Comparison of ENCODE assay signal across 8 cellular contexts in the genomic region with DNA sequence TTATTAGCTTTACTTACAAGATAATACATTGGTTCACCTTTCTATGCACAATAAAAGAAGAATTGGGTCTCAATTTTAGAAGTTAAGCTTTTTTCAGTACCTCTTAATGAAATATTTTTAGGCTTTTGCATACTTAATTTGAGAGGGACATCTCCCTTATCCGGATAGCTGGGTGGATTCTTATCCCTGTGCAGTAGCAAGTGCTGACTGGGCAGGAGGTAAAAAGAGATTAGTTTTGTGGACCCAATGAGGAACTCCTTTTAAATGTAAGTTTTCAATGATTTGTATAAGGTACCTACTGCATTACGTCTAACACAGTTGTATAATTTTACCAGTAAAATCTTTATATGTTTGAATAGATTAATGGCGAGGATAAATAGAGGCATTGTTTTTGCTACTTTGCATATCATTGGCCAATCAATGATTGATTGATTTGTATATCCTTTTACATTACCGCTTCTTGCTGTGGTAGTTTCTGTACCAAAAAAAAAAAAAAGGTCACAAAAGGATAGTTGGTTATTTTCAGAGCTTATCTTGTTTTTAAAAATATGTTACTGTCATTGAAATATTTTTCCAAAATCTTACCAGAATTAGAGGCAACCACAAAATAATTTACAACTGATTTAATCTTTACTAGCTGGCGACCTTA. TPM values are rescaled to one million over a fixed set of nuclear protein-coding genes. Genes with fewer than 3 reads are reported as not detected.
DNase-seq lines count a peak whose midpoint lies in the region; ATAC-seq, FAIRE-seq and TF ChIP-seq lines count a peak whose summit lies in the region.

No MANE protein-coding gene starts in this region.

- H3K36me3 Mint-ChIP-seq in GM23338 (ENCODE audit: low read depth) (peaks cover 37% of the 10 kb centered on the region), immature natural killer cell (no peaks in the 10 kb centered on the region)
- H3K36me3 Mint-ChIP-seq in activated T-helper 1 cell treated with anti-CD3 and anti-CD28 coated beads, Interleukin-12 subunit alpha, Interleukin-12 subunit beta, Interleukin-2, Interleukin-4 antibody, amounts not matched to agents 30 ng/mL and 10 ng/mL and 1 ng/mL, durations not matched to agents 14 hours and 24 hours and 36 hours (ENCODE audit: low read depth) = peaks cover 14% of the 10 kb centered on the region

- WGBS in A549 (ENCODE audit: missing lambda C conversion rate) = 56% methylated on average over 5 of the region's 5 CpGs

- H3K9me2 ChIP-seq in GM23338 (ENCODE audit: insufficient read depth) = no peaks in the 10 kb centered on the region

- H3K27ac ChIP-seq in A549 (no peak overlapping the region), GM23338 (ENCODE audit: low read depth) (no peak overlapping the region), colonic mucosa (no peak overlapping the region)

- ATAC-seq in A549 (no peak), GM23338 (no peak), HG03571 (IDR thresholded peaks at IDR 0.05; ENCODE audit: unreplicated experiment) (no peak)

- no peaks in the 10 kb centered on the region; the same call in 2 of the 3 replicates for H3K9me3 Mint-ChIP-seq in GM23338
- H3K9me3 Mint-ChIP-seq in activated T-helper 1 cell treated with anti-CD3 and anti-CD28 coated beads, Interleukin-12 subunit alpha, Interleukin-12 subunit beta, Interleukin-2, Interleukin-4 antibody, amounts not matched to agents 30 ng/mL and 10 ng/mL and 1 ng/mL, durations not matched to agents 14 hours and 24 hours and 36 hours = no peaks in the 10 kb centered on the region
- H3K9me3 Mint-ChIP-seq in immature natural killer cell = no peaks in the 10 kb centered on the region

- no peaks in the 10 kb centered on the region for H3K9me3 ChIP-seq in A549
- H3K9me3 ChIP-seq in colonic mucosa = no peaks in the 10 kb centered on the region

- POLR2A ChIA-PET in A549 (lab: Yijun Ruan, JAX) = interaction anchor here (0.9 to 1.1 kb wide), 2 partner anchors 11 to 85 kb away, joined by 3 to 12 read pairs; no protein-coding TSS in a partner anchor

- H3K4me2 ChIP-seq in A549 (peak overlapping the region; percentile 86), GM23338 (peak overlapping the region; percentile 91)

- no peak for DNase-seq in A549 (ENCODE audit: low read depth in 1 of 2, low spot score in 1 of 2)
- no peak for DNase-seq in GM23338 (ENCODE audit: low spot score)
- no peak for DNase-seq in activated T-helper 1 cell treated with anti-CD3 and anti-CD28 coated beads, Interleukin-12 subunit alpha, Interleukin-12 subunit beta, Interleukin-2, Interleukin-4 antibody, amounts not matched to agents 30 ng/mL and 10 ng/mL and 1 ng/mL, durations not matched to agents 14 hours and 24 hours and 36 hours (ENCODE audit: low spot score)
- no peak for DNase-seq in immature natural killer cell
- DNase-seq in colonic mucosa = no peak
- no peak for DNase-seq in occipital lobe (lab: John Stamatoyannopoulos, UW)
- no peak for DNase-seq in GM19238 (ENCODE audit: insufficient read length, low spot score)

- H3K4me1 Mint-ChIP-seq in GM23338 (peaks cover 51% of the 10 kb centered on the region), immature natural killer cell (peaks cover 58 to 80% of the 10 kb centered on the region in 2 donors)
- H3K4me1 Mint-ChIP-seq in activated T-helper 1 cell treated with anti-CD3 and anti-CD28 coated beads, Interleukin-12 subunit alpha, Interleukin-12 subunit beta, Interleukin-2, Interleukin-4 antibody, amounts not matched to agents 30 ng/mL and 10 ng/mL and 1 ng/mL, durations not matched to agents 14 hours and 24 hours and 36 hours (ENCODE audit: low read depth) = peaks cover 61% of the 10 kb centered on the region

- H2AFZ ChIP-seq in GM23338 = no peak overlapping the region

- TF ChIP-seq RAD21 in A549 (conservative IDR thresholded peaks at IDR 0.05 in 1 of 2, IDR thresholded peaks at IDR 0.05 in 1 of 2) = no peak

- H4K20me1 ChIP-seq in GM23338 (replicated peaks; ENCODE audit: insufficient read depth) = peaks cover 58% of the 10 kb centered on the region

- H3K36me3 ChIP-seq in GM23338 (ENCODE audit: insufficient read depth) (no peaks in the 10 kb centered on the region), colonic mucosa (no peaks in the 10 kb centered on the region)

- H3K4me3 ChIP-seq in A549 = peak overlapping the region; percentile 95
- H3K4me3 ChIP-seq in GM23338 = peak overlapping the region; percentile 97
- no peak overlapping the region for H3K4me3 ChIP-seq in colonic mucosa

- peak overlapping the region; percentile 56; the same call in 1 of the 2 replicates for H3K27ac Mint-ChIP-seq in GM23338
- H3K27ac Mint-ChIP-seq in activated T-helper 1 cell treated with anti-CD3 and anti-CD28 coated beads, Interleukin-12 subunit alpha, Interleukin-12 subunit beta, Interleukin-2, Interleukin-4 antibody, amounts not matched to agents 30 ng/mL and 10 ng/mL and 1 ng/mL, durations not matched to agents 14 hours and 24 hours and 36 hours = no peak overlapping the region
- H3K27ac Mint-ChIP-seq in immature natural killer cell = peak overlapping the region in 4 of 6 donors; percentile 3 to 78 (median 36)

- TF ChIP-seq CTCF in A549 (IDR thresholded peaks at IDR 0.05) (no peak), GM23338 (conservative IDR thresholded peaks at IDR 0.05; ENCODE audit: low read depth in 2 of 2) (no peak), colonic mucosa (IDR thresholded peaks at IDR 0.05) (no peak)

- H3K4me1 ChIP-seq in A549 = peaks cover 31% of the 10 kb centered on the region; the same call in 2 of the 3 replicates
- H3K4me1 ChIP-seq in GM23338 (ENCODE audit: insufficient read depth) = peaks cover 41% of the 10 kb centered on the region
- H3K4me1 ChIP-seq in colonic mucosa = peaks cover 24% of the 10 kb centered on the region

- peaks cover 3% of the 10 kb centered on the region; the same call in 1 of the 2 replicates for H3F3A ChIP-seq in GM23338 (replicated peaks; ENCODE audit: low read depth)

- TF ChIP-seq EP300 in A549 (IDR thresholded peaks at IDR 0.05) = no peak

- no peak overlapping the region for H3K9ac ChIP-seq in colonic mucosa (ENCODE audit: low read depth in 2 of 2, low read length in 2 of 2)

- no peak for FAIRE-seq in A549 (lab: Jason Lieb, UNC)

- TF ChIP-seq POLR2A in A549 (IDR thresholded peaks at IDR 0.05; ENCODE audit: low read length) = no peak

- H3K4me3 Mint-ChIP-seq in GM23338 (peak overlapping the region; percentile 93), immature natural killer cell (peak overlapping the region; percentile 36 to 99 (median 92))
- H3K4me3 Mint-ChIP-seq in activated T-helper 1 cell treated with anti-CD3 and anti-CD28 coated beads, Interleukin-12 subunit alpha, Interleukin-12 subunit beta, Interleukin-2, Interleukin-4 antibody, amounts not matched to agents 30 ng/mL and 10 ng/mL and 1 ng/mL, durations not matched to agents 14 hours and 24 hours and 36 hours = peak overlapping the region; percentile 100

- intact Hi-C loops in activated T-helper 1 cell treated with anti-CD3 and anti-CD28 coated beads, Interleukin-12 subunit alpha, Interleukin-12 subunit beta, Interleukin-2, Interleukin-4 antibody, amounts not matched to agents 30 ng/mL and 10 ng/mL and 1 ng/mL, durations not matched to agents 14 hours and 24 hours and 36 hours (cut with micrococcal nuclease) = loop anchor here (2.0 to 5.0 kb wide), 2 partner anchors 119 to 409 kb away; no protein-coding TSS in a partner anchor
- intact Hi-C loops in colonic mucosa (cut with DNase I) = no loop called here

- H3K79me2 ChIP-seq in GM23338 (replicated peaks; ENCODE audit: insufficient read depth) = peaks cover 67% of the 10 kb centered on the region

- CTCF ChIA-PET in A549 (lab: Yijun Ruan, JAX) = interaction anchor here (0.6 to 1.4 kb wide), 4 partner anchors 29 to 163 kb away, joined by 3 to 5 read pairs (median 4); no protein-coding TSS in a partner anchor

- no peaks in the 10 kb centered on the region for H3K27me3 ChIP-seq in GM23338 (ENCODE audit: insufficient read depth)
- no peaks in the 10 kb centered on the region for H3K27me3 ChIP-seq in colonic mucosa

- peaks cover 6% of the 10 kb centered on the region for H3K27me3 Mint-ChIP-seq in GM23338 (ENCODE audit: insufficient read depth, low read depth, poor library complexity)
- H3K27me3 Mint-ChIP-seq in activated T-helper 1 cell treated with anti-CD3 and anti-CD28 coated beads, Interleukin-12 subunit alpha, Interleukin-12 subunit beta, Interleukin-2, Interleukin-4 antibody, amounts not matched to agents 30 ng/mL and 10 ng/mL and 1 ng/mL, durations not matched to agents 14 hours and 24 hours and 36 hours (ENCODE audit: insufficient read depth) = peaks cover 2% of the 10 kb centered on the region
- H3K27me3 Mint-ChIP-seq in immature natural killer cell (ENCODE audit: low read depth in 3 of 3) = peaks cover 4 to 14% (median 6%) of the 10 kb centered on the region in 3 donors

TF ChIP-seq in A549, 52 proteins besides CTCF, POLR2A, EP300 and RAD21 (continues in another document):
- no peak for TF ChIP-seq BHLHE40 (IDR thresholded peaks at IDR 0.05; ENCODE audit: low read depth, low read length)
- TF ChIP-seq RNF2 (IDR thresholded peaks at IDR 0.05; ENCODE audit: borderline replicate concordance, low read depth) = no peak
- peak; percentile 44 for TF ChIP-seq MAFK (IDR thresholded peaks at IDR 0.05; ENCODE audit: partially characterized antibody)
- no peak for TF ChIP-seq GATA3 (IDR thresholded peaks at IDR 0.05; ENCODE audit: borderline replicate concordance)
- no peak for TF ChIP-seq ZSCAN20 (CRISPR knock-in tag; IDR thresholded peaks at IDR 0.05)
- no peak for TF ChIP-seq ZNF302 (CRISPR knock-in tag; IDR thresholded peaks at IDR 0.05)

TF ChIP-seq in GM23338, 12 proteins besides CTCF, POLR2A, EP300 and RAD21 (continues in another document):
- no peak for TF ChIP-seq ZNF114 (CRISPR knock-in tag; IDR thresholded peaks at IDR 0.05)

RNA-seq across cellular contexts. Expression of a gene that starts 2.2 kb away (rescaled TPM):
- polyA plus RNA-seq in A549 (2011; rRNA removed) (55.0 and 77.2 TPM in 2 replicates), A549 (2017; fragmentation: RNase III; extraction: RNeasy Plus Mini Kit Qiagen cat#74134 plus additional on column Dnase treatment) (80.8 to 89.3 TPM (median 84.3 TPM) in 3 replicates), GM23338 (2016; fragmentation: Nextera tagmentation; extraction: Ambion mirVana) (115 and 136 TPM in 2 replicates), immature natural killer cell (10 to 100 TPM; 35.3 to 69.6 (median 49.8) TPM)
- 62.9 and 67.2 TPM in 2 replicates for polyA plus RNA-seq in A549 (2012; cell fraction: cytosol; rRNA removed)
- 64.4 and 64.7 TPM in 2 replicates for polyA plus RNA-seq in A549 (2012; cell fraction: nucleus; rRNA removed)
- 73.6 and 74.9 TPM in 2 replicates for polyA minus RNA-seq in A549 (2011; rRNA and poly(A)+ RNA removed)
- total RNA-seq in GM23338 (2014; rRNA removed; shearing (Covaris generic)) = 80.7 and 85.9 TPM in 2 replicates
- 114 and 115 TPM in 2 replicates for total RNA-seq in activated T-helper 1 cell treated with anti-CD3 and anti-CD28 coated beads, Interleukin-12 subunit alpha, Interleukin-12 subunit beta, Interleukin-2, Interleukin-4 antibody, amounts not matched to agents 30 ng/mL and 10 ng/mL and 1 ng/mL, durations not matched to agents 14 hours and 24 hours and 36 hours
- total RNA-seq in colonic mucosa (10 to 100 TPM; 46.7 to 61.3 TPM), occipital lobe (113 TPM)
